ENCODE assay signal across 14 cellular contexts in genomic region chr4:103359900-103360299, GRCh38.
DNase-seq lines count a peak whose midpoint lies in the region; TF ChIP-seq lines count a peak whose summit lies in the region.
"Had no signal": no experiment of that assay in that cellular context is flagged by ENCODE, and none has a peak within 500 bp of the region (broad histone marks: within the 10 kb centered on the region; RNA-seq: fewer than 3 reads in every experiment).

No MANE protein-coding gene starts in this region.

- TF ChIP-seq EP300 in Ishikawa (IDR thresholded peaks at IDR 0.05; ENCODE audit: borderline replicate concordance) = no peak

- DNase-seq in ELF-1 (ENCODE audit: low read depth, low spot score) = peak; percentile 9
- no peak for DNase-seq in endothelial cell (ENCODE audit: low spot score)
- DNase-seq in KBM-7 = no peak
- no peak for DNase-seq in NCI-H2081 treated with DMSO at 0.1 percent for 48 hours (lab: John Stamatoyannopoulos, UW)
- DNase-seq in iPS-NIHi7 (ENCODE audit: extremely low spot score) = no peak
- DNase-seq: AML-193; CD4-positive, alpha-beta T cell; DMS153; DMS79 treated with DMSO at 0.1 percent for 48 hours; GM23248; HCEC 1CT; HFFc6 had no signal

- H3K36me3 Mint-ChIP-seq in endothelial cell (ENCODE audit: low read depth, unreplicated experiment) = peaks cover 20% of the 10 kb centered on the region
- H3K36me3 Mint-ChIP-seq: IgD-negative memory B cell had no signal

- TF ChIP-seq CTCF in endothelial cell (IDR thresholded peaks at IDR 0.05; ENCODE audit: unreplicated experiment) = no peak

- H3K4me3 Mint-ChIP-seq in endothelial cell (ENCODE audit: unreplicated experiment) = peak overlapping the region; percentile 39
- H3K4me3 Mint-ChIP-seq: CD4-positive, alpha-beta T cell; HFFc6; IgD-negative memory B cell had no signal

- H3K27ac Mint-ChIP-seq in endothelial cell (ENCODE audit: unreplicated experiment) = no peak overlapping the region
- H3K27ac Mint-ChIP-seq: CD4-positive, alpha-beta T cell; HFFc6; IgD-negative memory B cell had no signal

- H3K4me1 Mint-ChIP-seq in endothelial cell (ENCODE audit: unreplicated experiment) = no peaks in the 10 kb centered on the region
- H3K4me1 Mint-ChIP-seq: IgD-negative memory B cell had no signal

- H3K9me3 Mint-ChIP-seq in endothelial cell (ENCODE audit: unreplicated experiment) = peaks cover 26% of the 10 kb centered on the region

- peaks cover 1% of the 10 kb centered on the region for H3K27me3 Mint-ChIP-seq in endothelial cell (ENCODE audit: unreplicated experiment)
- H3K27me3 Mint-ChIP-seq: CD4-positive, alpha-beta T cell; IgD-negative memory B cell had no signal

- in situ Hi-C loops in KBM-7 (cut with MboI; ENCODE audit: low pct_unique_long_range_greater_than_20kb, low sequenced_read_pairs) = no loop called here

- TF ChIP-seq RAD21 in Ishikawa (IDR thresholded peaks at IDR 0.05; ENCODE audit: low read depth) = no peak

TF ChIP-seq in Ishikawa, 13 proteins besides CTCF, POLR2A, EP300 and RAD21:
- TF ChIP-seq USF1 (IDR thresholded peaks at IDR 0.05) (0 out of 2 replicates have a peak, but pooled peaks have one; percentile 39), ZBTB7A (IDR thresholded peaks at IDR 0.05; ENCODE audit: low read depth) (no peak)
TF ChIP-seq in Ishikawa: peak in this region for 1.
